ENCODE assay signal across 24 cellular contexts in the genomic region with DNA sequence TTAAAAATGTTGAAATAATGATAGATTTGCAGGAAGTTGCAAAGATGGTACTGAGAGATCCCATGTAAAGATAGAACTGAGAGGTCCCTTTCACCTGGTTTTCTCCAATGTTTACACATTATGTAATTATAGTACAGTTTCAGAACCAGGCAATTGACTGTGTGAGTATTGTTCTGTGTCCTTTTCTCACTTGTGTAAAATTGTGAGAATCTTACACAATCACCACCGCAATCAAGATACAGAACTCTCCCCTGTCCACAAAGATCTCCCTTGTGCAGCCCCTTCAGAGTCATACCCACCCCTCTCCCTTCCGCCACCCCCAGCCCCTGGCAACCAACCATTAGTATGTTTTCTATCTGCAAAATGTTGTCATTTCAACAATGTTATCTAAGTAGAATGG.
"Had no signal": no experiment of that assay in that cellular context is flagged by ENCODE, and none has a peak within 500 bp of the region (broad histone marks: within the 10 kb centered on the region; RNA-seq: fewer than 3 reads in every experiment).

No MANE protein-coding gene starts in this region.

- DNase-seq: effector CD8-positive, alpha-beta T cell; endodermal cell; foreskin melanocyte; glutamatergic neuron; heart right ventricle; hippocampal formation; left cardiac atrium; left ventricle myocardium inferior; lower lobe of right lung; naive thymus-derived CD8-positive, alpha-beta T cell; nephron progenitor cell; nucleus accumbens; sigmoid colon; stimulated activated CD4-positive, alpha-beta T cell treated with anti-CD3 and anti-CD28 coated beads, Interleukin-4, amount 100 ng/mL, for 4 hours; stimulated activated naive CD8-positive, alpha-beta T cell treated with anti-CD3 and anti-CD28 coated beads, Interleukin-15, Interleukin-2, amounts not matched to agents 100 U/mL and 50 U/mL, for 24 hours; substantia nigra; testis; upper lobe of right lung had no signal

- H3K4me3 ChIP-seq: esophagus muscularis mucosa, heart right ventricle, left ventricle myocardium inferior, lower lobe of right lung, prostate gland, right atrium auricular region, sigmoid colon, testis, tibial nerve, upper lobe of right lung, vagina had no signal

- H3K27ac ChIP-seq: esophagus muscularis mucosa, heart right ventricle, left ventricle myocardium inferior, lower lobe of right lung, prostate gland, right atrium auricular region, sigmoid colon, testis, tibial nerve, upper lobe of right lung, vagina had no signal

- H3K9me3 ChIP-seq: esophagus muscularis mucosa, heart right ventricle, left ventricle myocardium inferior, lower lobe of right lung, prostate gland, right atrium auricular region, sigmoid colon, testis, tibial nerve, upper lobe of right lung, vagina had no signal

- H3K36me3 ChIP-seq: esophagus muscularis mucosa, heart right ventricle, left ventricle myocardium inferior, lower lobe of right lung, prostate gland, right atrium auricular region, sigmoid colon, tibial nerve, upper lobe of right lung, vagina had no signal

- ATAC-seq: heart right ventricle; left cardiac atrium; lower lobe of right lung; naive thymus-derived CD8-positive, alpha-beta T cell; stimulated activated memory B cell treated with anti-CD40 and anti-IgM and Interleukin-4, amounts not matched to agents 10 μg/mL and 1 μg/mL and 100 μg/mL, for 72 hours; stimulated activated naive CD8-positive, alpha-beta T cell treated with anti-CD3 and anti-CD28 coated beads, Interleukin-15, Interleukin-2, amounts not matched to agents 100 U/mL and 50 U/mL, for 24 hours; upper lobe of right lung had no signal

- H3K4me1 ChIP-seq: prostate gland, testis, upper lobe of right lung had no signal

- H3K27me3 ChIP-seq: esophagus muscularis mucosa, heart right ventricle, right atrium auricular region, sigmoid colon, testis, tibial nerve, upper lobe of right lung, vagina had no signal
